ENCODE assay signal across 17 cellular contexts in the genomic region with DNA sequence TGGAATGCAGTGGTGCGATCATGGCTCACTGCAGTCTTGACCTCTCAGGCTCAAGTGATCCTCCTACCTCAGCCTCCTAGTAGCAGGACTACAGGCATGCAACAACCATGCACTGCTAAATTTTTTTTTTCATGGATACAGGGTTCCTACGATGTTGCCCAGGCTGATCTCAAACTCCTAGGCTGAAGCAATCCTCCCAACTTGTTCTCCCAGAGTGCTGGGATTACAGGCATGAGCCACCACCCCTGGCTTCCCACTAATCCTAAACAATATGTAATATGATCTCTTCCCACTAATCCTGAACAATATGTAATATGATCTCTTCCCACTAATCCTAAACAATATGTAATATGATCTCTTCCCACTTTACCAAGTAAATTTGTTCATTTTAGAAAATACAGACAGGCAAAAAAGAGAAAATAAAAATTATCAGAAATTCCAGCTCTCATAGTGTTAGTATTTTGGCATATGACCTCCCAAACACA. TPM values are rescaled to one million over a fixed set of nuclear protein-coding genes. Genes with fewer than 3 reads are reported as not detected.
DNase-seq lines count a peak whose midpoint lies in the region; TF ChIP-seq lines count a peak whose summit lies in the region.
"Had no signal": no experiment of that assay in that cellular context is flagged by ENCODE, and none has a peak within 500 bp of the region (broad histone marks: within the 10 kb centered on the region; RNA-seq: fewer than 3 reads in every experiment).

No MANE protein-coding gene starts in this region.

- DNase-seq in EH (ENCODE audit: low read depth) (peak; percentile 45), LHCN-M2 (ENCODE audit: low read depth) (peak; percentile 65), RPMI7951 (ENCODE audit: low read depth) (peak; percentile 25), foreskin fibroblast (peak; percentile 45 to 68), amniotic stem cell (lab: John Stamatoyannopoulos, UW) (no peak), ACHN (no peak), H7 (no peak)
- no peak for DNase-seq in effector CD8-positive, alpha-beta T cell (lab: John Stamatoyannopoulos, UW)
- DNase-seq: activated T-cell treated with anti-CD3 and anti-CD28 coated beads, Interleukin-2, amount 50 U/mL, for 4 hours; brain microvascular endothelial cell; Calu3; foreskin melanocyte; kidney glomerular epithelial cell; NCI-H2081 treated with DMSO at 0.1 percent for 48 hours; SHP77; stimulated activated CD4-positive, alpha-beta T cell treated with anti-CD3 and anti-CD28 coated beads, Interleukin-12 subunit alpha, Interleukin-12 subunit beta, amount 100 ng/mL, for 4 hours; stimulated activated CD8-positive, alpha-beta memory T cell treated with anti-CD3 and anti-CD28 coated beads, Interleukin-4, amount 100 ng/mL, for 48 hours had no signal

- in situ Hi-C loops in ACHN (cut with HindIII; ENCODE audit: low pct_ligation_motif_present, low pct_unique_long_range_greater_than_20kb, low sequenced_read_pairs) = no loop called here

- no peak for TF ChIP-seq CTCF in foreskin fibroblast (IDR thresholded peaks at IDR 0.05; ENCODE audit: low read depth, low read length)

- H3K27me3 ChIP-seq in H7 (ENCODE audit: control insufficient read depth, insufficient read depth, low read length) = no peaks in the 10 kb centered on the region
- H3K27me3 ChIP-seq: brain microvascular endothelial cell had no signal

- no peak overlapping the region for H3K4me3 ChIP-seq in foreskin fibroblast (ENCODE audit: low read depth in 1 of 2, low read length in 2 of 2)
- H3K4me3 ChIP-seq in H7 (ENCODE audit: insufficient read depth, low read depth, low read length) = no peak overlapping the region

- H3K36me3 ChIP-seq in H7 (replicated peaks; ENCODE audit: control insufficient read depth, insufficient read depth, low read length) = no peaks in the 10 kb centered on the region
- H3K36me3 ChIP-seq: brain microvascular endothelial cell had no signal

RNA-seq across cellular contexts. Expression of gene RPL17, which starts 28.4 kb away (rescaled TPM):
- total RNA-seq in LHCN-M2 (2014; rRNA removed) = 1,705 and 1,843 TPM in 2 replicates
- 2,226 TPM for polyA plus RNA-seq in LHCN-M2 (2012)
- total RNA-seq in RPMI7951 (2014; rRNA removed; shearing (Covaris generic)) = 1,702 and 1,722 TPM in 2 replicates
- total RNA-seq in H7 (2014; rRNA removed; shearing (Covaris generic)) = 2,373 and 3,387 TPM in 2 replicates

RNA-seq across cellular contexts. Expression of gene C18orf32, which starts 33.7 kb away (rescaled TPM):
- 40.9 and 44.9 TPM in 2 replicates for total RNA-seq in LHCN-M2 (2014; rRNA removed)
- 34.8 TPM for polyA plus RNA-seq in LHCN-M2 (2012)
- 22.0 and 27.9 TPM in 2 replicates for total RNA-seq in RPMI7951 (2014; rRNA removed; shearing (Covaris generic))
- total RNA-seq in H7 (2014; rRNA removed; shearing (Covaris generic)) = 21.0 and 28.9 TPM in 2 replicates

RNA-seq across cellular contexts. Expression of gene LIPG, which starts 41.2 kb away (rescaled TPM):
- total RNA-seq in LHCN-M2 (2014; rRNA removed) = 0.11 and 0.19 TPM in 2 replicates
- polyA plus RNA-seq in LHCN-M2 (2012) = 0.09 TPM
- 0.60 and 2.2 TPM in 2 replicates for total RNA-seq in RPMI7951 (2014; rRNA removed; shearing (Covaris generic))
- 5.5 and 7.2 TPM in 2 replicates for total RNA-seq in H7 (2014; rRNA removed; shearing (Covaris generic))

Comparison
In these comparisons a context has a peak if more than half of its experiments do, and no peak if none do; other contexts are left out.
1. DNase-seq: peak in EH (single experiment), LHCN-M2 (single experiment), RPMI7951 (single experiment) and foreskin fibroblast (2 of 2); none in amniotic stem cell (single experiment), ACHN (single experiment), H7 (single experiment) and effector CD8-positive, alpha-beta T cell (single experiment).